Comparison of ENCODE assay signal across 6 cellular contexts in the genomic region with DNA sequence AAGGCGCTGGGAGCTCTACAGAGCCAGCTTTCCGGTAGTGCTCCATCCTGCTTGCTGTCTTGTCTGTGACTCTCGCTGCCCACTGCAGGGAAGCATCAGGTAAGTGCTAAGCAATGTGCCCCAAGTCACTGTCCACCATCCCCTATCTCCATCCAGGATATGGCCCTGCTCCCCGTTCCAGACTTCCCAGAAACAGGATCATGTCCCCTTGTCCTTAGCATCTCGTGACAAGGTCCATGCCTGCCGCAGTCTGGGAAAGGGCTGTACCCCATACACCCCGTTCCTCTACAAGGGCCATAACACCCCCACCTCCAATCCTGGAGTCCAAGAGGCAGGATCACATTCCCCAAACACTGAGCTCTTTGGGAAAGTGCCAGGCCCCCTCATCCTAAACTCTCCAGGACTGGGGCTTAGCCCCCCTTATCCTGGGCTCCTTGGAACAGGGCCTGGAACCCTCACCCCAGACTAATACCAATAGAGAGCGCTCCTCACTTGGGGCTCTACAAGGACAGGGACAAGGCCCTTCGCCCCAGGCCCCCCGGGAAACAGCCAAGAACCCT. TPM values are rescaled to one million over a fixed set of nuclear protein-coding genes. Genes with fewer than 3 reads are reported as not detected.
DNase-seq lines count a peak whose midpoint lies in the region; ATAC-seq, FAIRE-seq and TF ChIP-seq lines count a peak whose summit lies in the region.

No MANE protein-coding gene starts in this region.

- FAIRE-seq in D721Med (lab: Jason Lieb, UNC): no peak

- H3K36me3 ChIP-seq in gastroesophageal sphincter: peaks cover 0 to 29% of the 10 kb centered on the region in 2 donors
- H3K36me3 ChIP-seq in testis (ENCODE audit: low read depth, missing control alignments): no peaks in the 10 kb centered on the region

- intact Hi-C loops in testis (cut with DNase I; ENCODE audit: low total_unique reads): loop anchor here (10.0 kb wide), 1 partner anchor 93 kb away; no protein-coding TSS in a partner anchor

- H3K27me3 ChIP-seq in gastroesophageal sphincter (no peaks in the 10 kb centered on the region), testis (no peaks in the 10 kb centered on the region)

- no peak for DNase-seq in D721Med (ENCODE audit: insufficient read length, low spot score)
- DNase-seq in NCI-H69 (lab: John Stamatoyannopoulos, UW): peak; percentile 47
- DNase-seq in testis: no peak
- DNase-seq in dedifferentiated amniotic fluid mesenchymal stem cell (ENCODE audit: extremely low spot score): no peak
- DNase-seq in GM20000 (ENCODE audit: low spot score): no peak

- peaks cover 0 to 33% (median 10%) of the 10 kb centered on the region in 3 donors for H3K4me1 ChIP-seq in gastroesophageal sphincter
- peaks cover 11% of the 10 kb centered on the region for H3K4me1 ChIP-seq in testis

- H3K27ac ChIP-seq in gastroesophageal sphincter (peak overlapping the region; percentile 75 to 85 (median 85)), testis (peak overlapping the region; percentile 82 to 92)

- ATAC-seq in gastroesophageal sphincter: peak; percentile 18

- TF ChIP-seq EP300 in gastroesophageal sphincter (IDR thresholded peaks at IDR 0.05): no peak

- WGBS in gastroesophageal sphincter (ENCODE audit: low coverage in 1 of 2), 2 donors: 40% methylated on average over 2 of the region's 10 CpGs; no CpG with 5 or more reads in 1 of the 2 donors
- 31 to 47% methylated on average over 10 of the region's 10 CpGs for WGBS in testis, 2 donors

- H3K4me3 ChIP-seq in gastroesophageal sphincter: peak overlapping the region; percentile 71 to 84
- peak overlapping the region; percentile 73 to 76 for H3K4me3 ChIP-seq in testis

- TF ChIP-seq POLR2A in gastroesophageal sphincter (IDR thresholded peaks at IDR 0.05): no peak
- no peak for TF ChIP-seq POLR2A in testis (IDR thresholded peaks at IDR 0.05)

- no peaks in the 10 kb centered on the region for H3K9me3 ChIP-seq in gastroesophageal sphincter
- H3K9me3 ChIP-seq in testis: no peaks in the 10 kb centered on the region

- TF ChIP-seq CTCF in D721Med (IDR thresholded peaks at IDR 0.05; ENCODE audit: insufficient read depth, missing control alignments): peak; percentile 0
- no peak for TF ChIP-seq CTCF in gastroesophageal sphincter (IDR thresholded peaks at IDR 0.05)
- no peak for TF ChIP-seq CTCF in testis (IDR thresholded peaks at IDR 0.05)
- TF ChIP-seq CTCF in GM20000 (IDR thresholded peaks at IDR 0.05; ENCODE audit: extremely low read depth, missing control alignments): no peak

RNA-seq across cellular contexts. Expression of gene RPP25L, which starts 0.6 kb away (rescaled TPM):
- 10 to 100 TPM; 16.6 to 29.4 (median 21.2) TPM for total RNA-seq in gastroesophageal sphincter
- 10 to 100 TPM; 23.5 to 26.8 TPM for total RNA-seq in testis
- polyA plus RNA-seq in testis (ENCODE audit: insufficient read depth, low read depth, low replicate concordance): 25.1 TPM

RNA-seq across cellular contexts. Expression of gene DCTN3, which starts 9.0 kb away (rescaled TPM):
- 100 to 1,000 TPM in 2 of 4 donors, 10 to 100 TPM in 2; 80.5 to 136 (median 98.7) TPM for total RNA-seq in gastroesophageal sphincter
- 10 to 100 TPM; 55.1 to 78.5 TPM for total RNA-seq in testis
- 82.9 TPM for polyA plus RNA-seq in testis (ENCODE audit: insufficient read depth, low read depth, low replicate concordance)

RNA-seq across cellular contexts. Expression of gene ARID3C, which starts 17.5 kb away (rescaled TPM):
- total RNA-seq in gastroesophageal sphincter (not detected), testis (under 1 TPM; 0.31 to 0.37 TPM)
- polyA plus RNA-seq in testis (ENCODE audit: insufficient read depth, low read depth, low replicate concordance): 0.45 TPM

RNA-seq across cellular contexts. Expression of gene CNTFR, which starts 21.8 kb away (rescaled TPM):
- total RNA-seq in gastroesophageal sphincter (10 to 100 TPM in 1 of 4 donors, 1 to 10 TPM in 1, under 1 TPM in 2; 0.47 to 11.6 (median 1.6) TPM), testis (10 to 100 TPM; 16.0 TPM)
- 11.8 TPM for polyA plus RNA-seq in testis (ENCODE audit: insufficient read depth, low read depth, low replicate concordance)

RNA-seq across cellular contexts. Expression of gene SIGMAR1, which starts 26.3 kb away (rescaled TPM):
- total RNA-seq in gastroesophageal sphincter (100 to 1,000 TPM in 1 of 4 donors, 10 to 100 TPM in 3; 58.2 to 152 (median 87.8) TPM), testis (10 to 100 TPM; 87.1 to 92.4 TPM)
- 50.3 TPM for polyA plus RNA-seq in testis (ENCODE audit: insufficient read depth, low read depth, low replicate concordance)
